Comparison of ENCODE assay signal across 20 cellular contexts in genomic region chr3:65550137-65550536, GRCh38.
A peak's percentile ranks its signal among the peaks of the same experiment; 100 is the strongest.
DNase-seq lines count a peak whose midpoint lies in the region; ATAC-seq, FAIRE-seq and TF ChIP-seq lines count a peak whose summit lies in the region.
"Had no signal": no experiment of that assay in that cellular context is flagged by ENCODE, and none has a peak within 500 bp of the region (broad histone marks: within the 10 kb centered on the region; RNA-seq: fewer than 3 reads in every experiment).

No MANE protein-coding gene starts in this region.

- WGBS in H1 (ENCODE audit: extremely low coverage in 1 of 2, insufficient coverage in 1 of 2, insufficient read length in 1 of 2, insufficient replicate concordance in 2 of 2, low coverage in 1 of 2, low lambda C conversion rate in 2 of 2, missing lambda C conversion rate in 1 of 2), 2 experiments = 73% methylated on average over 2 of the region's 2 CpGs; no CpG with 5 or more reads in 1 of the 2 experiments
- 41 to 70% (median 44%) methylated on average over 2 of the region's 2 CpGs for WGBS in small intestine, 3 donors
- 73 to 100% (median 81%) methylated on average over 2 of the region's 2 CpGs for WGBS in spleen, 5 donors

- H3K23ac ChIP-seq in H1 (ENCODE audit: insufficient read length) = no peak overlapping the region

- H4K91ac ChIP-seq in H1 (replicated peaks; ENCODE audit: insufficient read length, low read length) = no peak overlapping the region

- H3K9ac ChIP-seq in H1 (replicated peaks in 1 of 4; ENCODE audit: extremely low read depth in 1 of 4, low read depth in 3 of 4, low read length in 3 of 4) = no peak overlapping the region
- H3K9ac ChIP-seq: GM23248 had no signal

- intact Hi-C loops in left ventricle myocardium inferior (cut with micrococcal nuclease) = no loop called here
- intact Hi-C loops in Right ventricle myocardium inferior (cut with DNase I) = no loop called here
- intact Hi-C loops in spleen (cut with DNase I; ENCODE audit: low total_unique reads) = no loop called here

- no peak overlapping the region for H4K5ac ChIP-seq in H1 (ENCODE audit: insufficient read length, low read depth, low read length)

- H3K4me3 Mint-ChIP-seq in mesothelial cell of epicardium = peak overlapping the region; percentile 73
- H3K4me3 Mint-ChIP-seq: IgD-negative memory B cell had no signal

- no peak for ATAC-seq in Right ventricle myocardium inferior
- no peak for ATAC-seq in GM19328 (IDR thresholded peaks at IDR 0.05; ENCODE audit: unreplicated experiment)
- ATAC-seq: A549, Panc1 had no signal

- peaks cover 7 to 17% of the 10 kb centered on the region in 2 experiments for H4K20me1 ChIP-seq in H1 (replicated peaks in 1 of 2; ENCODE audit: control insufficient read depth in 1 of 2, insufficient read depth in 2 of 2, low read length in 2 of 2)

- H3K27me3 ChIP-seq in left ventricle myocardium inferior (ENCODE audit: low read depth) = no peaks in the 10 kb centered on the region
- no peaks in the 10 kb centered on the region for H3K27me3 ChIP-seq in H1 (replicated peaks in 1 of 4; ENCODE audit: control insufficient read depth in 3 of 4, extremely low read depth in 1 of 4, insufficient read depth in 3 of 4, low read length in 3 of 4)
- peaks cover 0 to 3% of the 10 kb centered on the region in 2 donors for H3K27me3 ChIP-seq in small intestine (ENCODE audit: control insufficient read depth in 2 of 2, insufficient read depth in 2 of 2, low read length in 2 of 2)
- peaks cover 0 to 24% (median 0%) of the 10 kb centered on the region in 7 donors for H3K27me3 ChIP-seq in spleen (replicated peaks in 1 of 7)

- no peak overlapping the region for H2BK12ac ChIP-seq in H1 (ENCODE audit: low read depth, low read length)

- H3K23me2 ChIP-seq in H1 (ENCODE audit: low read depth, low read length) = peaks cover 6% of the 10 kb centered on the region

- H3K36me3 ChIP-seq in left ventricle myocardium inferior (no peaks in the 10 kb centered on the region), H1 (ENCODE audit: control insufficient read depth in 2 of 4, insufficient read depth in 4 of 4, low read length in 3 of 4) (no peaks in the 10 kb centered on the region), small intestine (ENCODE audit: control insufficient read depth in 2 of 2, insufficient read depth in 2 of 2, low read length in 2 of 2) (no peaks in the 10 kb centered on the region), spleen (no peaks in the 10 kb centered on the region)

- H3K9me3 ChIP-seq in left ventricle myocardium inferior (replicated peaks) (no peaks in the 10 kb centered on the region), H1 (ENCODE audit: insufficient read depth in 2 of 2, low read depth in 1 of 2, low read length in 1 of 2) (no peaks in the 10 kb centered on the region), small intestine (ENCODE audit: control insufficient read depth, low read depth) (no peaks in the 10 kb centered on the region), spleen (peaks cover 0 to 10% (median 0%) of the 10 kb centered on the region in 8 donors)
- H3K9me3 ChIP-seq: A549 had no signal

- peaks cover 4 to 61% of the 10 kb centered on the region in 2 experiments; a peak in 3 of 4 replicates for H3K79me2 ChIP-seq in H1 (ENCODE audit: control insufficient read depth in 1 of 2, insufficient read depth in 2 of 2, low read length in 2 of 2)

- H3K4me3 ChIP-seq in left ventricle myocardium inferior (no peak overlapping the region), H1 (ENCODE audit: extremely low read depth in 1 of 4, insufficient read depth in 2 of 4, low read depth in 3 of 4, low read length in 4 of 4) (peak overlapping the region in 3 of 4 experiments; percentile 64 to 75 (median 67); a peak in 3 of 8 replicates), small intestine (ENCODE audit: low read depth in 1 of 2, low read length in 2 of 2) (no peak overlapping the region), spleen (no peak overlapping the region)
- H3K4me3 ChIP-seq: A549 had no signal

- no peak overlapping the region; the same call in 1 of the 2 replicates for H2AK5ac ChIP-seq in H1 (ENCODE audit: low read depth, low read length)

- H2BK15ac ChIP-seq in H1 (ENCODE audit: low read length) = no peak overlapping the region

- H3K27ac Mint-ChIP-seq in mesothelial cell of epicardium = no peak overlapping the region
- H3K27ac Mint-ChIP-seq: CD14-positive monocyte, IgD-negative memory B cell had no signal

- peak overlapping the region; percentile 79 for H3K27ac ChIP-seq in left ventricle myocardium inferior (replicated peaks)
- no peak overlapping the region for H3K27ac ChIP-seq in H1 (ENCODE audit: low read depth, low read length)
- no peak overlapping the region for H3K27ac ChIP-seq in small intestine (ENCODE audit: low read depth in 1 of 2, low read length in 1 of 2)
- H3K27ac ChIP-seq in spleen = no peak overlapping the region
- H3K27ac ChIP-seq: A549, GM23248 had no signal

- peaks cover 27% of the 10 kb centered on the region for H3K27me3 Mint-ChIP-seq in mesothelial cell of epicardium (ENCODE audit: low read depth)

- peak overlapping the region; percentile 80 to 93; a peak in 3 of 4 replicates for H3K4me2 ChIP-seq in H1 (ENCODE audit: insufficient read depth in 1 of 2, low read depth in 2 of 2, low read length in 2 of 2)
- H3K4me2 ChIP-seq: A549 had no signal

- no peak overlapping the region for H2BK120ac ChIP-seq in H1 (replicated peaks; ENCODE audit: low read depth, low read length)

- H3K36me3 Mint-ChIP-seq in mesothelial cell of epicardium = no peaks in the 10 kb centered on the region
- H3K36me3 Mint-ChIP-seq: CD14-positive monocyte, IgD-negative memory B cell had no signal

- no peak overlapping the region for H3K18ac ChIP-seq in H1 (ENCODE audit: extremely low read depth, low read length)

- no peak overlapping the region for H2BK20ac ChIP-seq in H1 (ENCODE audit: low read length)

- CTCF ChIA-PET in H1 (lab: Charles Lee; ENCODE audit: partially characterized antibody) = interaction anchor here (1.3 to 4.3 kb wide), 9 partner anchors 10 to 122 kb away, joined by 3 to 18 read pairs (median 5); no protein-coding TSS in a partner anchor

- H3K4me1 ChIP-seq in left ventricle myocardium inferior = peaks cover 68% of the 10 kb centered on the region
- peaks cover 4 to 15% (median 10%) of the 10 kb centered on the region in 4 experiments for H3K4me1 ChIP-seq in H1 (replicated peaks in 1 of 4; ENCODE audit: control insufficient read depth in 3 of 4, insufficient read depth in 4 of 4, low read length in 3 of 4)
- no peaks in the 10 kb centered on the region for H3K4me1 ChIP-seq in small intestine (ENCODE audit: control insufficient read depth in 2 of 2, insufficient read depth in 1 of 2, low read depth in 1 of 2, low read length in 1 of 2)
- peaks cover 0 to 16% (median 5%) of the 10 kb centered on the region in 6 donors for H3K4me1 ChIP-seq in spleen
- H3K4me1 ChIP-seq: A549 had no signal

- no peak for TF ChIP-seq POLR2A in H1 (IDR thresholded peaks at IDR 0.05; ENCODE audit: control extremely low read depth in 1 of 2, low read depth in 2 of 2, low read length in 2 of 2)
- no peak for TF ChIP-seq POLR2A in spleen (IDR thresholded peaks at IDR 0.05)

- no peaks in the 10 kb centered on the region for H3K9me3 Mint-ChIP-seq in mesothelial cell of epicardium

- no peak for TF ChIP-seq EP300 in H1 (IDR thresholded peaks at IDR 0.05; ENCODE audit: borderline replicate concordance in 1 of 2, low read depth in 2 of 2, low read length in 2 of 2)

- TF ChIP-seq RAD21 in H1 (IDR thresholded peaks at IDR 0.05 in 1 of 2, conservative IDR thresholded peaks at IDR 0.05 in 1 of 2; ENCODE audit: low read depth in 2 of 2, low read length in 2 of 2) = no peak

- H3K56ac ChIP-seq in H1 (replicated peaks; ENCODE audit: insufficient read length, low read depth, low read length) = no peak overlapping the region

- POLR2A ChIA-PET in H1 (lab: Charles Lee; ENCODE audit: partially characterized antibody) = interaction anchor here (0.8 to 3.8 kb wide), 11 partner anchors 9 to 58 kb away, joined by 3 to 35 read pairs (median 5); no protein-coding TSS in a partner anchor

- H3K79me1 ChIP-seq in H1 (ENCODE audit: low read depth, low read length) = peaks cover 3% of the 10 kb centered on the region; the same call in 1 of the 2 replicates

- H2AFZ ChIP-seq in H1 (ENCODE audit: low read length) = no peak overlapping the region

- no peak overlapping the region for H3K4ac ChIP-seq in H1 (replicated peaks; ENCODE audit: insufficient read length, low read depth, low read length)

- no peak overlapping the region for H2BK5ac ChIP-seq in H1 (ENCODE audit: low read depth, low read length)

- H3K4me1 Mint-ChIP-seq in mesothelial cell of epicardium = peaks cover 17% of the 10 kb centered on the region
- H3K4me1 Mint-ChIP-seq: CD14-positive monocyte, IgD-negative memory B cell had no signal

- H4K8ac ChIP-seq in H1 (ENCODE audit: extremely low read depth, insufficient read depth, low read length) = no peak overlapping the region

- no peak for FAIRE-seq in H1 (lab: Jason Lieb, UNC)
- no peak for FAIRE-seq in small intestine (lab: Jason Lieb, UNC)
- FAIRE-seq: A549, G401.6, GM12891 had no signal

- no peak for TF ChIP-seq CTCF in left ventricle myocardium inferior (IDR thresholded peaks at IDR 0.05; ENCODE audit: borderline replicate concordance)
- no peak for TF ChIP-seq CTCF in H1 (IDR thresholded peaks at IDR 0.05; ENCODE audit: control extremely low read depth in 1 of 3, insufficient read depth in 1 of 3, low read depth in 1 of 3, low read length in 3 of 3)
- no peak for TF ChIP-seq CTCF in mesothelial cell of epicardium (IDR thresholded peaks at IDR 0.05; ENCODE audit: unreplicated experiment)
- no peak for TF ChIP-seq CTCF in spleen (IDR thresholded peaks at IDR 0.05 in 8 of 11, conservative IDR thresholded peaks at IDR 0.05 in 3 of 11)

- no peak overlapping the region for H3K14ac ChIP-seq in H1 (ENCODE audit: insufficient read length)

- DNase-seq in left ventricle myocardium inferior (no peak), Right ventricle myocardium inferior (ENCODE audit: missing footprints) (no peak), H1 (ENCODE audit: low read depth in 1 of 2, low spot score in 2 of 2) (no peak), mesothelial cell of epicardium (ENCODE audit: low spot score in 2 of 2, unreplicated experiment in 2 of 2) (no peak), small intestine (peak; percentile 75), NCI-H1092 treated with DMSO at 0.1 percent for 48 hours (lab: John Stamatoyannopoulos, UW) (no peak), spleen (no peak)
- DNase-seq: COR-L47, GM23248, NCI-H1417, NCI-H2029, NCI-H510A treated with DMSO at 0.1 percent for 48 hours, SHP77 had no signal

TF ChIP-seq in H1, 55 proteins besides CTCF, POLR2A, EP300 and RAD21 (continues in another document):
- no peak for TF ChIP-seq HDAC6 (IDR thresholded peaks at IDR 0.05; ENCODE audit: low read depth, low read length)
- TF ChIP-seq CBX8 (IDR thresholded peaks at IDR 0.05; ENCODE audit: borderline replicate concordance, low read depth, low read length) = no peak
- no peak for TF ChIP-seq JUND (IDR thresholded peaks at IDR 0.05; ENCODE audit: low read length)
- TF ChIP-seq JUN (IDR thresholded peaks at IDR 0.05; ENCODE audit: low read depth, low read length) = no peak
- TF ChIP-seq SP2 (IDR thresholded peaks at IDR 0.05; ENCODE audit: low read length) = no peak
- no peak for TF ChIP-seq TCF12 (IDR thresholded peaks at IDR 0.05; ENCODE audit: low read depth, low read length)
- TF ChIP-seq BRCA1 (IDR thresholded peaks at IDR 0.05; ENCODE audit: low read depth, low read length) = no peak
- no peak for TF ChIP-seq CHD2 (IDR thresholded peaks at IDR 0.05; ENCODE audit: low read length)

Comparison
In these comparisons a context has a peak if more than half of its experiments do, and no peak if none do; other contexts are left out.
1. H3K4me3 ChIP-seq: peak in H1 (3 of 4); none in left ventricle myocardium inferior (single experiment), small intestine (0 of 2) and spleen (0 of 8).